16 cellular contexts compared by ENCODE assay signal in the genomic region with DNA sequence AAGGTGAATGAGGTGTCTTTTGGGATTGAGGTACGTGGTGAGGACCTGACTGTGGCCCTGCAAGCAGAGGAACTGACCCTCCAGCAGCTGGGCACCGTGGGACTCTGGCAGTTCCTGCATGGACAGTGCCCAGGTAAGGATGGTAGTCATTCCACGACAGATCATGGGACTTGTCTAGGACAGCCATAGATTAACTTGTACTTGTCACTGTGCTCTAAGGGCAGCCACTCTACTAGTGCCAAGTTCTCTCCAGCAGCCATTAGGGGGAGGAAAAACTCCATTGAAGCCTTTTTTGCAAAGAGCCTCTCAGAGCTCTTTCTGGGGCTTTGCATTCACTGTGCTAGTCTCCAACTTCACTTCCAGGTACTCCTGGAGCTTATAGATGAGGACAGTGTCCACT. TPM values are rescaled to one million over a fixed set of nuclear protein-coding genes. Genes with fewer than 3 reads are reported as not detected.
DNase-seq lines count a peak whose midpoint lies in the region; TF ChIP-seq lines count a peak whose summit lies in the region.
"Had no signal": no experiment of that assay in that cellular context is flagged by ENCODE, and none has a peak within 500 bp of the region (broad histone marks: within the 10 kb centered on the region; RNA-seq: fewer than 3 reads in every experiment).

No MANE protein-coding gene starts in this region.

- H3K9me3 ChIP-seq in cardiac muscle cell (ENCODE audit: low read depth) (no peaks in the 10 kb centered on the region), sigmoid colon (no peaks in the 10 kb centered on the region)

- H3K27me3 ChIP-seq in BJ (ENCODE audit: control insufficient read depth, insufficient read depth, low read length) (no peaks in the 10 kb centered on the region), cardiac muscle cell (no peaks in the 10 kb centered on the region), sigmoid colon (no peaks in the 10 kb centered on the region)

- 90 to 97% methylated on average over 3 of the region's 3 CpGs for WGBS in sigmoid colon, 2 donors

- H3K27ac ChIP-seq in cardiac muscle cell (peak overlapping the region; percentile 87), sigmoid colon (no peak overlapping the region)
- H3K27ac ChIP-seq: epithelial cell of prostate had no signal

- TF ChIP-seq CTCF in BJ (IDR thresholded peaks at IDR 0.05; ENCODE audit: insufficient read depth, low read depth, low read length) (0 out of 2 replicates have a peak, but pooled peaks have one; percentile 8), WI38 (IDR thresholded peaks at IDR 0.05; ENCODE audit: low read depth, low read length) (peak; percentile 4; the same call in 1 of the 2 replicates), cardiac muscle cell (IDR thresholded peaks at IDR 0.05; ENCODE audit: low read depth, low read length) (no peak), GM13976 (IDR thresholded peaks at IDR 0.05; ENCODE audit: borderline replicate concordance, control extremely low read depth, extremely low read depth, insufficient read depth, missing control alignments) (no peak), sigmoid colon (IDR thresholded peaks at IDR 0.05) (no peak)

- CTCF ChIA-PET in BJ (lab: Yijun Ruan, JAX) = no interaction called here

- TF ChIP-seq EP300 in sigmoid colon (IDR thresholded peaks at IDR 0.05) = no peak

- POLR2A ChIA-PET in BJ (lab: Charles Lee) = no interaction called here

- in situ Hi-C loops in GM13976 (cut with MboI; ENCODE audit: low sequenced_read_pairs, unreplicated experiment) = no loop called here

- H3K36me3 ChIP-seq in BJ (ENCODE audit: control insufficient read depth, insufficient read depth, low read length) = peaks cover 13% of the 10 kb centered on the region
- H3K36me3 ChIP-seq in cardiac muscle cell = peaks cover 29% of the 10 kb centered on the region
- H3K36me3 ChIP-seq in sigmoid colon = peaks cover 0 to 45% (median 23%) of the 10 kb centered on the region in 4 donors

- DNase-seq in BJ (ENCODE audit: low read depth) (no peak), HCEC 1CT (peak; percentile 20), cardiac muscle cell (ENCODE audit: low read depth in 1 of 2, low spot score in 1 of 2) (peak; percentile 11 to 26), GM13976 (ENCODE audit: low spot score) (no peak), sigmoid colon (no peak), NCI-H1105 (lab: John Stamatoyannopoulos, UW) (no peak), H4 (ENCODE audit: low spot score) (no peak)
- DNase-seq: activated CD4-positive, CD25-positive, alpha-beta regulatory T cell; DMS79 treated with DMSO at 0.1 percent for 48 hours; KG1; NCI-H2029; retina; stimulated activated CD4-positive, alpha-beta T cell treated with anti-CD3 and anti-CD28 coated beads, Interleukin-1b, Interleukin-23, amount 100 ng/mL, for 48 hours had no signal

- H3K4me3 ChIP-seq in BJ (ENCODE audit: low read depth, low read length) = no peak overlapping the region
- H3K4me3 ChIP-seq in WI38 (ENCODE audit: low read depth, low read length) = no peak overlapping the region
- H3K4me3 ChIP-seq in cardiac muscle cell = no peak overlapping the region
- H3K4me3 ChIP-seq in sigmoid colon = no peak overlapping the region
- H3K4me3 ChIP-seq: lung had no signal

- H3K4me1 ChIP-seq in cardiac muscle cell (ENCODE audit: low read depth) (peaks cover 27% of the 10 kb centered on the region), sigmoid colon (peaks cover 0 to 20% (median 11%) of the 10 kb centered on the region in 4 donors)

- TF ChIP-seq POLR2A in sigmoid colon (IDR thresholded peaks at IDR 0.05) = no peak

- intact Hi-C loops in sigmoid colon (cut with DNase I) = no loop called here

RNA-seq across cellular contexts. Expression of a gene that starts 20.4 kb away (rescaled TPM):
- polyA plus RNA-seq in BJ (2011; rRNA removed) (15.2 and 24.7 TPM in 2 replicates), cardiac muscle cell (39.9 and 45.3 TPM in 2 replicates), sigmoid colon (10 to 100 TPM; 34.0 to 47.9 (median 36.0) TPM)
- polyA minus RNA-seq in BJ (2011; rRNA and poly(A)+ RNA removed) = 6.3 and 6.8 TPM in 2 replicates
- total RNA-seq in cardiac muscle cell (25.8 and 30.3 TPM in 2 replicates), sigmoid colon (10 to 100 TPM; 31.0 to 37.7 (median 31.4) TPM)
- 40.5 and 44.5 TPM in 2 replicates for total RNA-seq in H4 (2014; rRNA removed; shearing (Covaris generic))

RNA-seq across cellular contexts. Expression of a gene that starts 21.6 kb away (rescaled TPM):
- polyA plus RNA-seq in BJ (2011; rRNA removed) (3.1 and 4.2 TPM in 2 replicates), cardiac muscle cell (11.3 and 21.5 TPM in 2 replicates), sigmoid colon (10 to 100 TPM in 2 of 3 donors, 1 to 10 TPM in 1; 9.0 to 17.5 (median 11.3) TPM)
- 6.3 and 8.2 TPM in 2 replicates for polyA minus RNA-seq in BJ (2011; rRNA and poly(A)+ RNA removed)
- total RNA-seq in cardiac muscle cell (18.6 and 27.2 TPM in 2 replicates), sigmoid colon (10 to 100 TPM; 37.8 to 60.1 (median 41.0) TPM)
- total RNA-seq in H4 (2014; rRNA removed; shearing (Covaris generic)) = 7.0 and 8.8 TPM in 2 replicates

Comparison
In these comparisons a context has a peak if more than half of its experiments do, and no peak if none do; other contexts are left out.
1. DNase-seq: peak in HCEC 1CT (single experiment) and cardiac muscle cell (2 of 2); none in BJ (single experiment), GM13976 (single experiment), sigmoid colon (single experiment), NCI-H1105 (single experiment) and H4 (single experiment).
2. CTCF ChIP-seq: peak in BJ (single experiment) and WI38 (single experiment); none in cardiac muscle cell (single experiment), GM13976 (single experiment) and sigmoid colon (0 of 4).